Comparison of ENCODE assay signal across 1 cellular context in genomic region chr2:173075056-173075780, GRCh38.
TF ChIP-seq lines count a peak whose summit lies in the region.

No MANE protein-coding gene starts in this region.

TF ChIP-seq in GM23338, 12 proteins besides CTCF, POLR2A, EP300 and RAD21 (continued from another document):
- TF ChIP-seq ZNF462 (CRISPR knock-in tag; IDR thresholded peaks at IDR 0.05), result no peak
- no peak for TF ChIP-seq REST (IDR thresholded peaks at IDR 0.05; ENCODE audit: unreplicated experiment)
